Comparison of ENCODE assay signal across 2 cellular contexts in genomic region chr1:180513531-180513930, GRCh38.
TF ChIP-seq lines count a peak whose summit lies in the region.

No MANE protein-coding gene starts in this region.

TF ChIP-seq in IMR-90, 13 proteins besides CTCF, POLR2A, EP300 and RAD21:
- TF ChIP-seq RFX5 (IDR thresholded peaks at IDR 0.05; ENCODE audit: low read depth, low read length) (no peak), CHD1 (IDR thresholded peaks at IDR 0.05; ENCODE audit: low read depth, low read length) (no peak), BHLHE40 (IDR thresholded peaks at IDR 0.05; ENCODE audit: low read depth, low read length) (no peak), MAZ (IDR thresholded peaks at IDR 0.05; ENCODE audit: borderline replicate concordance, low read depth, low read length) (no peak), ELK1 (IDR thresholded peaks at IDR 0.05; ENCODE audit: borderline replicate concordance, low read depth, low read length) (no peak), NFE2L2 (IDR thresholded peaks at IDR 0.05; ENCODE audit: low read depth, low read length) (no peak), USF2 (IDR thresholded peaks at IDR 0.05; ENCODE audit: low read depth, low read length) (no peak), RCOR1 (IDR thresholded peaks at IDR 0.05; ENCODE audit: insufficient replicate concordance, low read length) (no peak), FOS (IDR thresholded peaks at IDR 0.05; ENCODE audit: low read depth, low read length) (no peak), MAFK (IDR thresholded peaks at IDR 0.05; ENCODE audit: low read depth, low read length) (no peak), CEBPB (IDR thresholded peaks at IDR 0.05; ENCODE audit: low read depth, low read length) (no peak), SMC3 (IDR thresholded peaks at IDR 0.05; ENCODE audit: low read depth, low read length) (no peak), MXI1 (IDR thresholded peaks at IDR 0.05; ENCODE audit: borderline replicate concordance, low read depth, low read length) (no peak)

TF ChIP-seq in K562, 482 proteins besides CTCF, POLR2A, EP300 and RAD21:
- TF ChIP-seq PKNOX1 (IDR thresholded peaks at IDR 0.05) (peak; percentile 87), ETV1 (tag; conservative IDR thresholded peaks at IDR 0.05; ENCODE audit: low read depth) (no peak), ZNF77 (CRISPR knock-in tag; IDR thresholded peaks at IDR 0.05) (no peak), KAT7 (CRISPR knock-in tag; IDR thresholded peaks at IDR 0.05; ENCODE audit: borderline replicate concordance) (no peak)
TF ChIP-seq in K562: peak in this region for 1.
